Comparison of ENCODE assay signal across 9 cellular contexts in the genomic region with DNA sequence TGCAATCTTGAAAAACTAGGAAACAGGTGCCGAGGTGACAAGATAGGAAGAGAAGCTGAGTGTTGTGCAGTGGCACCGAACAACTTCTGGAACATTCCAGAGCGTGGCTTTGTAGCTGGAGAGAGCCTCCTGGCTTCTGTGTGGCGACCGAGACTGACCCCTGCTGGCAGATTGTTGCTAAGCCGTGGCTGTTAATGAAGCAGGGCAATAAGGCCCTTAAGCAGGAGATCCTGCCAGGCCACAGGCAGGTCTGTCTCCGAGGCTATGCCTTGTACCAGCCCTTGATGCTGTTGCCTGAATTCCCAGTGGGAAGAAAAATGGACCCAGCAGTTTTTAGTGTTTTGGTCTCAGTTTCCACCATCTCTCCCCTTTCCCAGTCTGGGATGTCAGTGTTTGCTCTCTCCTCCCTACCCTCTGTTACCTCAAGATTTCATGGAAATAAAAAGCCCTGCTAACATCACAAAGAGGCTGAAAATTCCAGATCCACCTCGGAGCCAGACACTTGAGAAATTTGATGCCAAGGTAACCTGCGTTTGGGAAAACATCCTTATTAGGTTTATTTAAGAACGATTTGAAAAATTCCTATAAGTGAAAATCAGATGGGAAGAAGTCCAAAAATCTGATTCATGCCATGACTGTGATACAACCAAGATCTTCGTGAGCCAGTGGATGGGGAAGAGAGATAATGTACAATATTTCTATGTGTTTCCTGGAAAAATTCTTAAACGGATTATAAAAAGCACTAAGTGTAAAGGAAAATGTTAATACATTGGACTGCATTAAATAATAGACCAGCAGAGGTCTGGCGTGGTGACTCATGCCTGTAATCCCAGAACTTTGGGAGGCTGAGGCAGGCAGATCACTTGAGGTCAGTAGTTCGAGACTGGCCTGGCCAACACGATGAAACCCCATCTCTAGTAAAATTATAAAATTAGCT.
DNase-seq lines count a peak whose midpoint lies in the region; ATAC-seq and TF ChIP-seq lines count a peak whose summit lies in the region.
"Had no signal": no experiment of that assay in that cellular context is flagged by ENCODE, and none has a peak within 500 bp of the region (broad histone marks: within the 10 kb centered on the region; RNA-seq: fewer than 3 reads in every experiment).

No MANE protein-coding gene starts in this region.

- H3K14ac ChIP-seq in trophoblast cell (ENCODE audit: low read length), result no peak overlapping the region

- CTCF ChIA-PET in RWPE1 (lab: Yijun Ruan, JAX), result interaction anchor here (0.6 to 1.2 kb wide), 7 partner anchors 106 to 374 kb away, joined by 3 to 7 read pairs (median 4); no protein-coding TSS in a partner anchor

- no peak overlapping the region for H2AK5ac ChIP-seq in trophoblast cell (ENCODE audit: low read length)

- no CpG with 5 or more reads among the region's 15 CpGs for WGBS in trophoblast cell (ENCODE audit: extremely low coverage, insufficient coverage, insufficient read length)

- no peak overlapping the region for H4K12ac ChIP-seq in trophoblast cell (ENCODE audit: low read depth, low read length)

- H4K8ac ChIP-seq in trophoblast cell (ENCODE audit: low read depth, low read length), result no peak overlapping the region

- peak; percentile 96 for TF ChIP-seq CTCF in HL-60 (IDR thresholded peaks at IDR 0.05; ENCODE audit: insufficient read depth, low read length)
- TF ChIP-seq CTCF in RWPE1 (conservative IDR thresholded peaks at IDR 0.05; ENCODE audit: low read depth), result peak; percentile 85
- peak; percentile 84 for TF ChIP-seq CTCF in upper lobe of right lung (IDR thresholded peaks at IDR 0.05)

- H3K4ac ChIP-seq in trophoblast cell (ENCODE audit: low read depth, low read length), result no peak overlapping the region

- DNase-seq in AML-193 (lab: John Stamatoyannopoulos, UW) (peak; percentile 73 to 77), HL-60 (ENCODE audit: low read depth in 1 of 2, low spot score in 1 of 2) (peak; percentile 55 to 83), RWPE1 (ENCODE audit: low spot score) (peak; percentile 63), glomerular endothelial cell (ENCODE audit: extremely low read depth, low read depth, low spot score) (peak; percentile 85), trophoblast cell (peak; percentile 47 to 74), upper lobe of right lung (peak; percentile 85)
- DNase-seq in activated naive CD4-positive, alpha-beta T cell (lab: John Stamatoyannopoulos, UW), result peak; percentile 54 to 77 (median 70)

- POLR2A ChIA-PET in RWPE1 (lab: Yijun Ruan, JAX; ENCODE audit: low non-redundant PET), result no interaction called here

- H3K4me1 ChIP-seq in trophoblast cell (ENCODE audit: control insufficient read depth in 1 of 2, insufficient read depth in 2 of 2, low read length in 2 of 2) (no peaks in the 10 kb centered on the region), upper lobe of right lung (no peaks in the 10 kb centered on the region)

- H3K18ac ChIP-seq in trophoblast cell (ENCODE audit: low read length), result no peak overlapping the region

- intact Hi-C loops in upper lobe of right lung (cut with DNase I), result no loop called here

- H3K9ac ChIP-seq in trophoblast cell (ENCODE audit: low read length), result no peak overlapping the region

- no peak overlapping the region for H4K91ac ChIP-seq in trophoblast cell (ENCODE audit: low read depth, low read length)

- H3K36me3 ChIP-seq in trophoblast cell (ENCODE audit: control insufficient read depth in 1 of 2, insufficient read depth in 2 of 2, low read length in 2 of 2) (no peaks in the 10 kb centered on the region), upper lobe of right lung (no peaks in the 10 kb centered on the region)

- H3K79me2 ChIP-seq in trophoblast cell (ENCODE audit: control insufficient read depth, insufficient read depth, low read length, poor library complexity), result no peaks in the 10 kb centered on the region

- ATAC-seq in GM18909 (IDR thresholded peaks at IDR 0.05; ENCODE audit: poor library complexity, unreplicated experiment), result peak; percentile 72
- ATAC-seq in upper lobe of right lung, result peak; percentile 97

- H3K4me3 ChIP-seq in HL-60 (replicated peaks; ENCODE audit: insufficient read depth, low read length) (no peak overlapping the region), trophoblast cell (ENCODE audit: low read depth, low read length) (no peak overlapping the region), upper lobe of right lung (no peak overlapping the region)
- H3K4me3 ChIP-seq: SK-N-MC had no signal

- H3K27ac ChIP-seq in HL-60 (replicated peaks), result no peak overlapping the region
- peak overlapping the region; percentile 38; the same call in 1 of the 2 replicates for H3K27ac ChIP-seq in RWPE1
- no peak overlapping the region for H3K27ac ChIP-seq in trophoblast cell (ENCODE audit: low read depth, low read length)
- H3K27ac ChIP-seq in upper lobe of right lung, result no peak overlapping the region
- H3K27ac ChIP-seq: SK-N-MC had no signal

- no peak overlapping the region for H2BK5ac ChIP-seq in trophoblast cell (ENCODE audit: low read depth, low read length, poor library complexity)

- no peaks in the 10 kb centered on the region for H3K27me3 ChIP-seq in HL-60 (ENCODE audit: insufficient read depth, poor library complexity, severe bottlenecking)
- no peaks in the 10 kb centered on the region for H3K27me3 ChIP-seq in trophoblast cell (ENCODE audit: insufficient read depth, low read length)
- H3K27me3 ChIP-seq in upper lobe of right lung, result no peaks in the 10 kb centered on the region

- H3K9me3 ChIP-seq in trophoblast cell (ENCODE audit: insufficient read depth, low read depth, low read length), result no peaks in the 10 kb centered on the region
- H3K9me3 ChIP-seq in upper lobe of right lung, result no peaks in the 10 kb centered on the region

- no peak overlapping the region for H3K4me2 ChIP-seq in trophoblast cell (ENCODE audit: low read length)

- no peak overlapping the region for H2AFZ ChIP-seq in trophoblast cell (ENCODE audit: insufficient read depth, low read length, poor library complexity)

- no peaks in the 10 kb centered on the region for H3K79me1 ChIP-seq in trophoblast cell (ENCODE audit: low read length)

- H3K23ac ChIP-seq in trophoblast cell (ENCODE audit: low read length), result no peak overlapping the region

- no peak overlapping the region for H2BK12ac ChIP-seq in trophoblast cell (ENCODE audit: low read length)

- no peak overlapping the region for H2BK120ac ChIP-seq in trophoblast cell (ENCODE audit: insufficient read depth, low read length, poor library complexity)
